ENCODE assay signal across 8 cellular contexts in genomic region chr2:191376981-191377629, GRCh38.
A peak's percentile ranks its signal among the peaks of the same experiment; 100 is the strongest.
DNase-seq lines count a peak whose midpoint lies in the region; ATAC-seq lines count a peak whose summit lies in the region.

No MANE protein-coding gene starts in this region.

- intact Hi-C loops in posterior cingulate gyrus (cut with DNase I): no loop called here

- H3K4me3 Mint-ChIP-seq in natural killer cell treated with Interleukin-12 subunit alpha and Interleukin-12 subunit beta and Interleukin-15 and Interleukin-18, amount 100 ng/mL, for 72 hours: no peak overlapping the region

- H3K36me3 ChIP-seq in SK-N-MC (ENCODE audit: insufficient read depth, low read length): no peaks in the 10 kb centered on the region

- no peaks in the 10 kb centered on the region for H3K9me3 Mint-ChIP-seq in natural killer cell treated with Interleukin-12 subunit alpha and Interleukin-12 subunit beta and Interleukin-15 and Interleukin-18, amount 100 ng/mL, for 72 hours

- DNase-seq in stimulated activated CD4-positive, alpha-beta T cell treated with anti-CD3 and anti-CD28 coated beads, Interleukin-15, amount 100 ng/mL, for 24 hours: peak; percentile 53
- no peak for DNase-seq in stimulated activated CD4-positive, alpha-beta T cell treated with anti-CD3 and anti-CD28 coated beads, Interleukin-12 subunit alpha, Interleukin-12 subunit beta, amount 100 ng/mL, for 4 hours
- DNase-seq in SK-N-MC (ENCODE audit: low read depth, low spot score) (peak; percentile 69), foreskin melanocyte (peak; percentile 89), posterior cingulate gyrus (peak in 8 of 10 donors; percentile 36 to 91 (median 56)), NCI-H748 (lab: John Stamatoyannopoulos, UW; ENCODE audit: unreplicated experiment) (no peak)
- DNase-seq in natural killer cell treated with Interleukin-12 subunit alpha and Interleukin-12 subunit beta and Interleukin-15 and Interleukin-18, amount 100 ng/mL, for 72 hours (ENCODE audit: low spot score): no peak

- peak overlapping the region; percentile 27; the same call in 1 of the 2 replicates for H3K4me3 ChIP-seq in SK-N-MC

- H3K36me3 Mint-ChIP-seq in natural killer cell treated with Interleukin-12 subunit alpha and Interleukin-12 subunit beta and Interleukin-15 and Interleukin-18, amount 100 ng/mL, for 72 hours: no peaks in the 10 kb centered on the region

- no peaks in the 10 kb centered on the region for H3K9me3 ChIP-seq in SK-N-MC (ENCODE audit: low read depth, low read length)

- peak; percentile 89 for ATAC-seq in HG03432 (IDR thresholded peaks at IDR 0.05; ENCODE audit: unreplicated experiment)
- ATAC-seq in natural killer cell treated with Interleukin-12 subunit alpha and Interleukin-12 subunit beta and Interleukin-15 and Interleukin-18, amount 100 ng/mL, for 72 hours: no peak

- H3K9ac ChIP-seq in SK-N-MC (ENCODE audit: insufficient read length): no peak overlapping the region

- H3K4me1 Mint-ChIP-seq in natural killer cell treated with Interleukin-12 subunit alpha and Interleukin-12 subunit beta and Interleukin-15 and Interleukin-18, amount 100 ng/mL, for 72 hours (ENCODE audit: low read depth in 2 of 2): peaks cover 0 to 3% of the 10 kb centered on the region in 2 donors

- H3K27me3 Mint-ChIP-seq in natural killer cell treated with Interleukin-12 subunit alpha and Interleukin-12 subunit beta and Interleukin-15 and Interleukin-18, amount 100 ng/mL, for 72 hours: peaks cover 27 to 41% of the 10 kb centered on the region in 2 donors

- no peak overlapping the region for H3K27ac Mint-ChIP-seq in natural killer cell treated with Interleukin-12 subunit alpha and Interleukin-12 subunit beta and Interleukin-15 and Interleukin-18, amount 100 ng/mL, for 72 hours

- H3K27ac ChIP-seq in SK-N-MC: peak overlapping the region; percentile 81; the same call in 1 of the 2 replicates

Comparison
In these comparisons a context has a peak if more than half of its experiments do, and no peak if none do; other contexts are left out.
1. DNase-seq: peak in stimulated activated CD4-positive, alpha-beta T cell treated with anti-CD3 and anti-CD28 coated beads, Interleukin-15, amount 100 ng/mL, for 24 hours (single experiment), SK-N-MC (single experiment), foreskin melanocyte (single experiment) and posterior cingulate gyrus (8 of 10); none in stimulated activated CD4-positive, alpha-beta T cell treated with anti-CD3 and anti-CD28 coated beads, Interleukin-12 subunit alpha, Interleukin-12 subunit beta, amount 100 ng/mL, for 4 hours (single experiment), natural killer cell treated with Interleukin-12 subunit alpha and Interleukin-12 subunit beta and Interleukin-15 and Interleukin-18, amount 100 ng/mL, for 72 hours (single experiment) and NCI-H748 (single experiment).